In the genomic region with DNA sequence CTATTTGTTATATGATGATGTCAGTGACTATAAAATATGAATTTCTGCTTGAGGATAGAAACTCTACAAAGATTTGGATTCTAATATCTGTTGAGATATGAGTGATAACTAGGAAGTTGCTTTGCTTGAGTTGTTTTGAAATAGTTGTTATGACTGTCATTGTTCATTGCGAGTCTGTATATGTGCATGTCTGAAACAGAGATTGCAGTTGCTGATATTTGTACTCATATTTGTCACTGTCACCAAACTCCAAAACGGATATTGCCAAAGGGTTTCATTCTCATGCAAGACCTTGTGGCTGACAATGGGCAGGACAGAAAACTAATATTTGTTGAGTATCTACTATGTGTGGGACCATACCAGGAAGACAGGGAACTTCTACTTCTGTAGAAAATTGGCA, we compare ENCODE assay signal across 19 cellular contexts.
A peak's percentile ranks its signal among the peaks of the same experiment; 100 is the strongest.
DNase-seq lines count a peak whose midpoint lies in the region; ATAC-seq and TF ChIP-seq lines count a peak whose summit lies in the region.
"Had no signal": no experiment of that assay in that cellular context is flagged by ENCODE, and none has a peak within 500 bp of the region (broad histone marks: within the 10 kb centered on the region; RNA-seq: fewer than 3 reads in every experiment).

No MANE protein-coding gene starts in this region.

- no peak overlapping the region for H3K27ac ChIP-seq in coronary artery
- H3K27ac ChIP-seq: tibial artery had no signal

- H3K4me3 ChIP-seq in coronary artery: no peak overlapping the region
- H3K4me3 ChIP-seq: tibial artery had no signal

- DNase-seq in NOMO-1 treated with dmso at 0.1 percent for 144 hours (lab: John Stamatoyannopoulos, UW; ENCODE audit: unreplicated experiment) (peak; percentile 53), NCI-H748 treated with DMSO at 0.1 percent for 48 hours (lab: John Stamatoyannopoulos, UW) (no peak), RKO (ENCODE audit: low spot score) (no peak), cerebellar cortex (ENCODE audit: low spot score) (no peak), coronary artery (ENCODE audit: low spot score) (no peak)
- DNase-seq: activated CD4-positive, alpha-beta T cell treated with anti-CD3 and anti-CD28 coated beads for 4 hours; activated naive CD8-positive, alpha-beta T cell treated with anti-CD3 and anti-CD28 coated beads, Interleukin-2, amount 50 U/mL, for 24 hours; activated T-cell treated with anti-CD3 and anti-CD28 coated beads, Interleukin-2, amount 50 U/mL, for 1 hour; caudate nucleus; effector memory CD8-positive, alpha-beta T cell; GDM1; NCI-H1930; nucleus accumbens; tibial artery had no signal

- TF ChIP-seq CTCF in coronary artery (IDR thresholded peaks at IDR 0.05): no peak

- ATAC-seq in GM18499 (IDR thresholded peaks at IDR 0.05; ENCODE audit: insufficient read depth, unreplicated experiment) (peak; percentile 75), GM18909 (IDR thresholded peaks at IDR 0.05; ENCODE audit: poor library complexity, unreplicated experiment) (peak; percentile 42), HG03039 (IDR thresholded peaks at IDR 0.05; ENCODE audit: unreplicated experiment) (peak; percentile 73)
- ATAC-seq: activated naive CD8-positive, alpha-beta T cell treated with anti-CD3 and anti-CD28 coated beads, Interleukin-2, amount 50 U/mL, for 24 hours; effector memory CD8-positive, alpha-beta T cell; Right ventricle myocardium inferior; sciatic nerve had no signal
